36 cellular contexts compared by ENCODE assay signal in the genomic region with DNA sequence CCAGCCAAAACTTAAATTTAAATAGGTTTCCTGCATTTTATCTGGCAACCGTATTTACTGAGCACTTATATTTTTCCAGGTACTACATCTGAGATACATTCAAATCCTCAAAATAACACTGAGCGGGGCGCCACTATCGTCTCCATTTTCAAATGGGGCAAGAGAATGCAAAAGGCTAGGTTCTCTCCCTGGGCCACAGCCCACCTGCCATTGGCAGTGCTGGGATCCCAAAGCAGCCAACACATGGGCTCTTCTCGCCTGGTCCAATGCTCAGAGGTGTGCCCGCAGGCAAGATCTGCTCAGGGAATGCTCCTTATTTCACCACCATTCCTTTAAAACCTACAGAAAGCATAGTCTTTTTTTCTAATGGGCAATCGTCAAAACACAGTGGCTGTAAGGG.
"Had no signal": no experiment of that assay in that cellular context is flagged by ENCODE, and none has a peak within 500 bp of the region (broad histone marks: within the 10 kb centered on the region; RNA-seq: fewer than 3 reads in every experiment).

No MANE protein-coding gene starts in this region.

- H3K9me3 ChIP-seq: adrenal gland had no signal

- H3K27ac ChIP-seq: adrenal gland, ascending aorta, body of pancreas, brain microvascular endothelial cell, cardiac muscle cell had no signal

- ATAC-seq: activated naive CD4-positive, alpha-beta T cell treated with anti-CD3 and anti-CD28 coated beads, Interleukin-2, amount 50 U/mL, for 72 hours; activated naive CD8-positive, alpha-beta T cell treated with anti-CD3 and anti-CD28 coated beads, Interleukin-2, amount 50 U/mL, for 24 hours; activated T-cell treated with anti-CD3 and anti-CD28 coated beads, Interleukin-2, amount 50 U/mL, for 4 hours; activated T-cell treated with anti-CD3 and anti-CD28 coated beads, Interleukin-2, amount 50 U/mL, for 72 hours; activated T-helper 17 cell treated with anti-CD3 and anti-CD28 coated beads, Interleukin-2, amount 50 U/mL, for 72 hours; body of pancreas had no signal

- H3K27me3 ChIP-seq: adrenal gland, ascending aorta, body of pancreas, breast epithelium, cardiac muscle cell had no signal

- H3K4me3 ChIP-seq: adrenal gland, ascending aorta, body of pancreas, breast epithelium, cardiac muscle cell had no signal

- DNase-seq: activated effector memory CD4-positive, alpha-beta T cell treated with Interleukin-2 at 50 U/mL for 16 hours; activated gamma-delta T cell; activated gamma-delta T cell treated with Interleukin-2 at 50 U/mL for 16 hours; activated naive CD4-positive, alpha-beta T cell; activated naive CD4-positive, alpha-beta T cell treated with anti-CD3 and anti-CD28 coated beads for 36 hours; activated naive CD4-positive, alpha-beta T cell treated with anti-CD3 and anti-CD28 coated beads, Interleukin-2, amount 10 ng/mL, durations not matched to agents 7 days and 5 days; activated naive CD4-positive, alpha-beta T cell treated with anti-CD3 and anti-CD28 coated beads, Interleukin-2, amount 50 U/mL, for 16 hours; activated naive CD4-positive, alpha-beta T cell treated with Interleukin-2 at 50 U/mL for 16 hours; activated naive CD8-positive, alpha-beta T cell treated with anti-CD3 and anti-CD28 coated beads for 36 hours; activated naive CD8-positive, alpha-beta T cell treated with anti-CD3 and anti-CD28 coated beads, Interleukin-2, amount 10 ng/mL, durations not matched to agents 7 days and 5 days; activated naive CD8-positive, alpha-beta T cell treated with anti-CD3 and anti-CD28 coated beads, Interleukin-2, amount 50 U/mL, for 24 hours; activated T-cell treated with anti-CD3 and anti-CD28 coated beads, Interleukin-2, amount 50 U/mL, for 1 hour; activated T-cell treated with anti-CD3 and anti-CD28 coated beads, Interleukin-2, amount 50 U/mL, for 24 hours; activated T-cell treated with anti-CD3 and anti-CD28 coated beads, Interleukin-2, amount 50 U/mL, for 4 hours; activated T-cell treated with anti-CD3 and anti-CD28 coated beads, Interleukin-2, amount 50 U/mL, for 72 hours; amniotic stem cell; amygdala; anterior cingulate cortex; aorta; body of pancreas; brain microvascular endothelial cell; caudate nucleus; central memory CD4-positive, alpha-beta T cell; cerebellar nuclear complex had no signal

- H3K27me3 Mint-ChIP-seq: activated naive CD8-positive, alpha-beta T cell; brain; central memory CD8-positive, alpha-beta T cell had no signal

- H3K27ac Mint-ChIP-seq: activated naive CD4-positive, alpha-beta T cell treated with anti-CD3 and anti-CD28 coated beads for 36 hours; activated naive CD4-positive, alpha-beta T cell treated with anti-CD3 and anti-CD28 coated beads, Interleukin-2, amount 10 ng/mL, durations not matched to agents 7 days and 5 days; activated naive CD4-positive, alpha-beta T cell treated with anti-CD3 and anti-CD28 coated beads, Interleukin-2, amount 50 U/mL, for 24 hours; activated naive CD4-positive, alpha-beta T cell treated with anti-CD3 and anti-CD28 coated beads, Interleukin-2, amount 50 U/mL, for 72 hours; activated naive CD8-positive, alpha-beta T cell; activated naive CD8-positive, alpha-beta T cell treated with anti-CD3 and anti-CD28 coated beads for 36 hours; activated naive CD8-positive, alpha-beta T cell treated with anti-CD3 and anti-CD28 coated beads, Interleukin-2, amount 10 ng/mL, durations not matched to agents 7 days and 5 days; activated naive CD8-positive, alpha-beta T cell treated with anti-CD3 and anti-CD28 coated beads, Interleukin-2, amount 50 U/mL, for 24 hours; activated T-cell treated with anti-CD3 and anti-CD28 coated beads, Interleukin-2, amount 50 U/mL, for 24 hours; activated T-cell treated with anti-CD3 and anti-CD28 coated beads, Interleukin-2, amount 50 U/mL, for 72 hours; activated T-helper 1 cell treated with anti-CD3 and anti-CD28 coated beads, Interleukin-12 subunit alpha, Interleukin-12 subunit beta, Interleukin-2, Interleukin-4 antibody, amounts not matched to agents 30 ng/mL and 10 ng/mL and 1 ng/mL, durations not matched to agents 14 hours and 24 hours and 36 hours; activated T-helper 17 cell treated with anti-CD3 and anti-CD28 coated beads, Interleukin-2, amount 50 U/mL, for 72 hours; activated T-helper 2 cell treated with anti-CD3 and anti-CD28 coated beads, Interferon-gamma antibody, Interleukin-2, Interleukin-4, amounts not matched to agents 10 μg/mL and 5 μg/mL and 100 μg/mL, durations not matched to agents 14 hours and 24 hours and 36 hours had no signal

- H3K4me1 Mint-ChIP-seq: activated naive CD4-positive, alpha-beta T cell treated with anti-CD3 and anti-CD28 coated beads, Interleukin-2, amount 10 ng/mL, durations not matched to agents 7 days and 5 days; activated naive CD4-positive, alpha-beta T cell treated with anti-CD3 and anti-CD28 coated beads, Interleukin-2, amount 50 U/mL, for 24 hours; activated naive CD8-positive, alpha-beta T cell treated with anti-CD3 and anti-CD28 coated beads for 36 hours; activated naive CD8-positive, alpha-beta T cell treated with anti-CD3 and anti-CD28 coated beads, Interleukin-2, amount 50 U/mL, for 24 hours; activated T-helper 17 cell treated with anti-CD3 and anti-CD28 coated beads, Interleukin-2, amount 50 U/mL, for 72 hours; brain; central memory CD8-positive, alpha-beta T cell had no signal

- H3K36me3 ChIP-seq: adrenal gland, ascending aorta, brain microvascular endothelial cell, breast epithelium, cardiac muscle cell had no signal

- H3K4me1 ChIP-seq: adrenal gland had no signal

- H3K4me3 Mint-ChIP-seq: activated naive CD4-positive, alpha-beta T cell treated with anti-CD3 and anti-CD28 coated beads for 36 hours; activated naive CD4-positive, alpha-beta T cell treated with anti-CD3 and anti-CD28 coated beads, Interleukin-2, amount 10 ng/mL, durations not matched to agents 7 days and 5 days; activated naive CD4-positive, alpha-beta T cell treated with anti-CD3 and anti-CD28 coated beads, Interleukin-2, amount 50 U/mL, for 24 hours; activated naive CD8-positive, alpha-beta T cell; activated naive CD8-positive, alpha-beta T cell treated with anti-CD3 and anti-CD28 coated beads for 36 hours; activated naive CD8-positive, alpha-beta T cell treated with anti-CD3 and anti-CD28 coated beads, Interleukin-2, amount 10 ng/mL, durations not matched to agents 7 days and 5 days; activated naive CD8-positive, alpha-beta T cell treated with anti-CD3 and anti-CD28 coated beads, Interleukin-2, amount 50 U/mL, for 24 hours; activated T-cell treated with anti-CD3 and anti-CD28 coated beads, Interleukin-2, amount 50 U/mL, for 24 hours; activated T-cell treated with anti-CD3 and anti-CD28 coated beads, Interleukin-2, amount 50 U/mL, for 4 hours; activated T-cell treated with anti-CD3 and anti-CD28 coated beads, Interleukin-2, amount 50 U/mL, for 72 hours; activated T-helper 1 cell treated with anti-CD3 and anti-CD28 coated beads, Interleukin-12 subunit alpha, Interleukin-12 subunit beta, Interleukin-2, Interleukin-4 antibody, amounts not matched to agents 30 ng/mL and 10 ng/mL and 1 ng/mL, durations not matched to agents 14 hours and 24 hours and 36 hours; activated T-helper 17 cell treated with anti-CD3 and anti-CD28 coated beads, Interleukin-2, amount 50 U/mL, for 72 hours; brain; central memory CD8-positive, alpha-beta T cell had no signal
